8 cellular contexts compared by ENCODE assay signal in the genomic region with DNA sequence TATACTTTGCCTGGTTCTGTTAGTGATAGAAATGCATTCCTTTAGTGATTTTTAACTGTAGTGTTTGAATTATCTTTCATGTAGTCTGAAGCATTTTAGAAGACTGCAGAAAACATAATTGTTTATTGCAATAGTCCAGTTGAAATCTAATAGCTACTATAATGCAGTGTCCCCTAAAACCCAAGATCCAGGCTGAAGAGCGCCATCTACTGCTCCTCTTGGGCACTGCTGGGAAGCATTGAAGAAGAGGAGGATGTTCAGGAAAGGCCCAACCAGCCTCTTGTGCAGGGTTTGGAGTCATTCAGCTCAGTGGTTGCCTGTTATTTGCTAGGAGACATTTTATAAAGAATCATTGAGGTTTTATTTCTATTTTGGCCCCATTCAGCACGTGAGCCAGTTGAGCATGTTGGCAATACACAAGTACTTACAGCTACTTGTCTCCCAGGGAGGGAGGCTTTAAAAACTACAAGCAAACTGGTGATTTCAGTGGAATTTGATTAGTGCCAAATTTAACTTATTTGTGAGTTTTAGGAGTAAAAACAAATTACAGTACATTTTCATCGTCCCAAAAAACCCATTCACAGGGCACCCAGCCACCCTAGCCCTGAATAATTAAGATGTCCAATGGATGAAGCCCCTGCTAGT.
A peak's percentile ranks its signal among the peaks of the same experiment; 100 is the strongest.
DNase-seq lines count a peak whose midpoint lies in the region; ATAC-seq and TF ChIP-seq lines count a peak whose summit lies in the region.

No MANE protein-coding gene starts in this region.

- TF ChIP-seq CTCF in 22Rv1 (IDR thresholded peaks at IDR 0.05), result peak; percentile 96
- TF ChIP-seq CTCF in GM12875 (IDR thresholded peaks at IDR 0.05; ENCODE audit: borderline replicate concordance, insufficient read depth, low read depth, low read length), result peak; percentile 88
- TF ChIP-seq CTCF in coronary artery (IDR thresholded peaks at IDR 0.05), result peak; percentile 88
- TF ChIP-seq CTCF in right lobe of liver (IDR thresholded peaks at IDR 0.05), result peak; percentile 93 to 98 (median 96)

- WGBS in right lobe of liver (ENCODE audit: insufficient coverage, low coverage, low lambda C conversion rate, missing lambda C conversion rate), result 35% methylated on average over 3 of the region's 3 CpGs

- peak; percentile 86 to 92 (median 88) for ATAC-seq in right lobe of liver

- no peak for TF ChIP-seq POLR2A in right lobe of liver (IDR thresholded peaks at IDR 0.05)

- H3K9me3 ChIP-seq in right lobe of liver, result no peaks in the 10 kb centered on the region

- peaks cover 0 to 7% (median 0%) of the 10 kb centered on the region in 4 donors for H3K4me1 ChIP-seq in right lobe of liver

- intact Hi-C loops in right lobe of liver (cut with DNase I), result no loop called here

- no peaks in the 10 kb centered on the region for H3K27me3 ChIP-seq in right lobe of liver

- H3K27ac ChIP-seq in 22Rv1 (no peak overlapping the region), coronary artery (no peak overlapping the region), right lobe of liver (no peak overlapping the region)

- no peak overlapping the region for H3K4me3 ChIP-seq in GM12875 (ENCODE audit: low read depth, low read length)
- H3K4me3 ChIP-seq in coronary artery, result no peak overlapping the region
- H3K4me3 ChIP-seq in right lobe of liver, result no peak overlapping the region

- DNase-seq in NCI-H2227 (lab: John Stamatoyannopoulos, UW; ENCODE audit: unreplicated experiment), result peak; percentile 70
- peak; percentile 76 for DNase-seq in activated CD4-positive, alpha-beta T cell treated with anti-CD3 and anti-CD28 coated beads for 48 hours
- no peak for DNase-seq in coronary artery (ENCODE audit: low spot score)
- peak in 2 of 3 donors; percentile 41 to 66 for DNase-seq in right lobe of liver
- DNase-seq in stimulated activated CD8-positive, alpha-beta memory T cell treated with anti-CD3 and anti-CD28 coated beads, Interleukin-12 subunit alpha, Interleukin-12 subunit beta, amount 100 ng/mL, for 1 hour (ENCODE audit: low read depth), result peak; percentile 32
- no peak for DNase-seq in mesenteric fat pad (ENCODE audit: low spot score)

- H3K36me3 ChIP-seq in right lobe of liver, result peaks cover 0 to 53% (median 12%) of the 10 kb centered on the region in 4 donors

Comparison
In these comparisons a context has a peak if more than half of its experiments do, and no peak if none do; other contexts are left out.
1. DNase-seq: peak in NCI-H2227 (single experiment), activated CD4-positive, alpha-beta T cell treated with anti-CD3 and anti-CD28 coated beads for 48 hours (single experiment), right lobe of liver (2 of 3) and stimulated activated CD8-positive, alpha-beta memory T cell treated with anti-CD3 and anti-CD28 coated beads, Interleukin-12 subunit alpha, Interleukin-12 subunit beta, amount 100 ng/mL, for 1 hour (single experiment); none in coronary artery (single experiment) and mesenteric fat pad (single experiment).
2. Peak in every context shown above with its lines, with median percentiles within 50 percentile points of each other: CTCF ChIP-seq.